In genomic region chr3:13901935-13902584, GRCh38 we compare ENCODE assay signal across 8 cellular contexts. TPM values are rescaled to one million over a fixed set of nuclear protein-coding genes. Genes with fewer than 3 reads are reported as not detected.
"Had no signal": no experiment of that assay in that cellular context is flagged by ENCODE, and none has a peak within 500 bp of the region (broad histone marks: within the 10 kb centered on the region; RNA-seq: fewer than 3 reads in every experiment).

No MANE protein-coding gene starts in this region.

- H3K27ac ChIP-seq: HL-60 had no signal

- ATAC-seq: HepG2 had no signal

- H3K4me3 Mint-ChIP-seq: IgD-negative memory B cell had no signal

- H3K27ac Mint-ChIP-seq: IgD-negative memory B cell had no signal

- DNase-seq: IMR-90, KBM-7, KG1 had no signal

- H3K4me1 Mint-ChIP-seq: IgD-negative memory B cell had no signal

- FAIRE-seq: HepG2, HTR-8/SVneo had no signal

RNA-seq across cellular contexts. Expression of gene WNT7A, which starts 22.2 kb away (rescaled TPM):
- total RNA-seq: HepG2, HT-29, IMR-90 had no signal
- polyA plus RNA-seq: HepG2, IMR-90 had no signal
